In genomic region chr19:17526922-17527321, GRCh38 we compare ENCODE assay signal across 14 cellular contexts. TPM values are rescaled to one million over a fixed set of nuclear protein-coding genes. Genes with fewer than 3 reads are reported as not detected.
DNase-seq lines count a peak whose midpoint lies in the region; ATAC-seq and TF ChIP-seq lines count a peak whose summit lies in the region.
"Had no signal": no experiment of that assay in that cellular context is flagged by ENCODE, and none has a peak within 500 bp of the region (broad histone marks: within the 10 kb centered on the region; RNA-seq: fewer than 3 reads in every experiment).

No MANE protein-coding gene starts in this region.

- H3K36me3 Mint-ChIP-seq in activated naive CD4-positive, alpha-beta T cell treated with anti-CD3 and anti-CD28 coated beads, Interleukin-2, amount 50 U/mL, for 72 hours: peaks cover 0 to 9% of the 10 kb centered on the region in 2 donors
- H3K36me3 Mint-ChIP-seq: neural progenitor cell had no signal

- H3K9me3 Mint-ChIP-seq in activated naive CD4-positive, alpha-beta T cell treated with anti-CD3 and anti-CD28 coated beads, Interleukin-2, amount 50 U/mL, for 72 hours: peaks cover 0 to 10% of the 10 kb centered on the region in 2 donors

- TF ChIP-seq POLR2A in Raji (IDR thresholded peaks at IDR 0.05; ENCODE audit: insufficient read depth, low read depth, low read length): 0 out of 2 replicates have a peak, but pooled peaks have one; percentile 24

- ATAC-seq in activated naive CD4-positive, alpha-beta T cell treated with anti-CD3 and anti-CD28 coated beads, Interleukin-2, amount 50 U/mL, for 72 hours: peak; percentile 35 to 36
- ATAC-seq in GM21825 (IDR thresholded peaks at IDR 0.05; ENCODE audit: unreplicated experiment): peak; percentile 41
- ATAC-seq in stimulated activated naive CD8-positive, alpha-beta T cell treated with anti-CD3 and anti-CD28 coated beads, Interleukin-15, Interleukin-2, amounts not matched to agents 100 U/mL and 50 U/mL, for 24 hours: peak; percentile 37
- no peak for ATAC-seq in left lobe of liver
- no peak for ATAC-seq in HG03571 (IDR thresholded peaks at IDR 0.05; ENCODE audit: unreplicated experiment)

- DNase-seq in activated naive CD4-positive, alpha-beta T cell treated with anti-CD3 and anti-CD28 coated beads, Interleukin-2, amount 50 U/mL, for 72 hours (ENCODE audit: low spot score in 2 of 2): no peak
- no peak for DNase-seq in activated naive CD4-positive, alpha-beta T cell (lab: John Stamatoyannopoulos, UW)
- peak; percentile 59 for DNase-seq in stimulated activated naive CD8-positive, alpha-beta T cell treated with anti-CD3 and anti-CD28 coated beads, Interleukin-15, Interleukin-2, amounts not matched to agents 100 U/mL and 50 U/mL, for 24 hours
- no peak for DNase-seq in left lobe of liver (ENCODE audit: low spot score)
- DNase-seq in activated effector memory CD4-positive, alpha-beta T cell treated with anti-CD3 and anti-CD28 coated beads, Interleukin-2, amount 50 U/mL, for 16 hours: no peak
- DNase-seq: aorta; effector CD8-positive, alpha-beta T cell; left ventricle myocardium inferior; NCI-H187; small intestine had no signal

- no peak overlapping the region for H3K27ac Mint-ChIP-seq in activated naive CD4-positive, alpha-beta T cell treated with anti-CD3 and anti-CD28 coated beads, Interleukin-2, amount 50 U/mL, for 72 hours
- H3K27ac Mint-ChIP-seq: neural progenitor cell had no signal

RNA-seq across cellular contexts. Expression of gene PGLS, which starts 15.5 kb away (rescaled TPM):
- 10 to 100 TPM; 50.3 to 70.6 TPM for total RNA-seq in activated naive CD4-positive, alpha-beta T cell treated with anti-CD3 and anti-CD28 coated beads, Interleukin-2, amount 50 U/mL, for 72 hours
- 38.9 TPM for total RNA-seq in left lobe of liver

RNA-seq across cellular contexts. Expression of gene COLGALT1, which starts 28.5 kb away (rescaled TPM):
- total RNA-seq in activated naive CD4-positive, alpha-beta T cell treated with anti-CD3 and anti-CD28 coated beads, Interleukin-2, amount 50 U/mL, for 72 hours: 10 to 100 TPM; 39.2 to 64.7 TPM
- total RNA-seq in left lobe of liver: 31.5 TPM

RNA-seq across cellular contexts. Expression of gene SLC27A1, which starts 56.6 kb away (rescaled TPM):
- total RNA-seq in activated naive CD4-positive, alpha-beta T cell treated with anti-CD3 and anti-CD28 coated beads, Interleukin-2, amount 50 U/mL, for 72 hours: 1 to 10 TPM; 5.8 to 6.3 TPM
- 7.0 TPM for total RNA-seq in left lobe of liver

Comparison
In these comparisons a context has a peak if more than half of its experiments do, and no peak if none do; other contexts are left out.
1. ATAC-seq: peak in activated naive CD4-positive, alpha-beta T cell treated with anti-CD3 and anti-CD28 coated beads, Interleukin-2, amount 50 U/mL, for 72 hours (2 of 2), GM21825 (single experiment) and stimulated activated naive CD8-positive, alpha-beta T cell treated with anti-CD3 and anti-CD28 coated beads, Interleukin-15, Interleukin-2, amounts not matched to agents 100 U/mL and 50 U/mL, for 24 hours (single experiment); none in left lobe of liver (single experiment) and HG03571 (single experiment).